In the genomic region with DNA sequence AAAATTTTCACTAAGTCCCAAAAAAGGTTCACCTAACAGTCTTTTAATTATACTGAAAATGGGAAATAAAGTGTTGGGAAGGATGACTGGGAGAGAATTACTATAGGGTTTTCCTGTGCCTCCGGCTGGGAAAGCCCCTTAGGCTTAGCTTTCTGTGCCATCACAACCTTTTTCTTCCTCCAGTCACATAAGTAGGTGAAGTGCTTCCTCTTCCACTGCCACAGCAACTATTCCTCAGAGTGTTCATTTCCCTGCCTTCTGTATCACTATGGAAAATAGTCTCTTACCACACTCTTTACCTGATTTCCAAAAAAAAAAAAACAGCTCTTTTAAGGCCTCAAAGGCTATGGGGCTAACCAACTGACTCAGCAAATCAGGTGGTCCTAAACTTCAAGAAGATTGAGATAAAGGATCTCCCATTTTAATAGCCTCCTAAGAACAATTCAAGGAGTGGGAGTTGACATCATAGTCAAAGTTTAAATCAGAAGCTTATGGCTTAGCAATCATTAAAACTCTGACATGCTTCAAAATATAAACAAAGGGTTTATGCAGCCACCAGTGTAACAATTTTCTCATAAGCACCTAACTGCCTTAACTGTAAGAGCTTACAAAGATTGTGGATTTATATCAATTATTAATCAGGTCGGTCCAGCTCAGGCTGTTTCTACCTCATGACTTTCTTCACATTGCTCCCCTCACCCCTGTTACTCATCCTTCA, we compare ENCODE assay signal across 15 cellular contexts.
DNase-seq lines count a peak whose midpoint lies in the region; ATAC-seq, FAIRE-seq and TF ChIP-seq lines count a peak whose summit lies in the region.
"Had no signal": no experiment of that assay in that cellular context is flagged by ENCODE, and none has a peak within 500 bp of the region (broad histone marks: within the 10 kb centered on the region; RNA-seq: fewer than 3 reads in every experiment).

No MANE protein-coding gene starts in this region.

- H3K4me1 ChIP-seq in astrocyte (ENCODE audit: insufficient read depth, low read length), result peaks cover 19% of the 10 kb centered on the region

- H3K27me3 ChIP-seq in astrocyte (ENCODE audit: insufficient read depth, low read length) (no peaks in the 10 kb centered on the region), kidney epithelial cell (ENCODE audit: control insufficient read depth, insufficient read depth, low read length) (no peaks in the 10 kb centered on the region)

- DNase-seq in AG10803 (ENCODE audit: low read depth) (peak; percentile 25), HT1080 (ENCODE audit: low read depth) (peak; percentile 77), astrocyte (ENCODE audit: low read depth) (peak; percentile 59), kidney epithelial cell (ENCODE audit: low read depth) (peak; percentile 83), hippocampal formation (lab: John Stamatoyannopoulos, UW) (no peak), occipital lobe (lab: John Stamatoyannopoulos, UW) (no peak)
- DNase-seq: DMS53; NCI-H187; SIG-M5; stimulated activated CD4-positive, alpha-beta T cell treated with anti-CD3 and anti-CD28 coated beads, Interleukin-4, amount 100 ng/mL, for 4 hours; stimulated activated naive CD4-positive, alpha-beta T cell treated with Interleukin-2 at 50 U/mL for 16 hours had no signal

- H3K9ac ChIP-seq in astrocyte (ENCODE audit: low read length), result peak overlapping the region; percentile 24

- ATAC-seq in HG02571 (IDR thresholded peaks at IDR 0.05; ENCODE audit: unreplicated experiment), result no peak
- ATAC-seq in HG02798 (IDR thresholded peaks at IDR 0.05; ENCODE audit: poor library complexity, unreplicated experiment), result no peak

- no peaks in the 10 kb centered on the region for H3K9me3 Mint-ChIP-seq in astrocyte (ENCODE audit: unreplicated experiment)

- peaks cover 16% of the 10 kb centered on the region for H3K4me1 Mint-ChIP-seq in astrocyte (ENCODE audit: low read depth, unreplicated experiment)

- H2AFZ ChIP-seq in astrocyte (ENCODE audit: low read depth, low read length), result no peak overlapping the region

- no peaks in the 10 kb centered on the region for H3K36me3 Mint-ChIP-seq in astrocyte (ENCODE audit: low read depth, unreplicated experiment)

- H3K4me3 Mint-ChIP-seq in astrocyte (ENCODE audit: unreplicated experiment), result no peak overlapping the region
- H3K4me3 Mint-ChIP-seq: B cell had no signal

- H3K4me3 ChIP-seq in AG10803 (ENCODE audit: low read length) (no peak overlapping the region), astrocyte (ENCODE audit: insufficient read depth, low read depth, low read length) (no peak overlapping the region), kidney epithelial cell (ENCODE audit: low read depth, low read length) (no peak overlapping the region)
- H3K4me3 ChIP-seq: coronary artery had no signal

- H3K27ac Mint-ChIP-seq in astrocyte (ENCODE audit: unreplicated experiment), result peak overlapping the region; percentile 36
- H3K27ac Mint-ChIP-seq: B cell had no signal

- no peaks in the 10 kb centered on the region for H3K9me3 ChIP-seq in astrocyte (ENCODE audit: insufficient read depth, low read depth, low read length)

- H3K4me2 ChIP-seq in astrocyte (ENCODE audit: low read length), result peak overlapping the region; percentile 50

- TF ChIP-seq CTCF in AG10803 (conservative IDR thresholded peaks at IDR 0.05; ENCODE audit: low read length), result no peak
- no peak for TF ChIP-seq CTCF in astrocyte (IDR thresholded peaks at IDR 0.05; ENCODE audit: insufficient read depth, low read depth, low read length)
- no peak for TF ChIP-seq CTCF in kidney epithelial cell (IDR thresholded peaks at IDR 0.05; ENCODE audit: insufficient read depth, low read length, poor library complexity, severe bottlenecking)

- H3K27ac ChIP-seq in astrocyte (ENCODE audit: low read depth, low read length), result peak overlapping the region; percentile 57
- H3K27ac ChIP-seq: coronary artery had no signal

- H3K79me2 ChIP-seq in astrocyte (ENCODE audit: insufficient read depth, low read length), result no peaks in the 10 kb centered on the region

- H3K36me3 ChIP-seq in astrocyte (ENCODE audit: insufficient read depth, low read length) (no peaks in the 10 kb centered on the region), kidney epithelial cell (ENCODE audit: control insufficient read depth, insufficient read depth, low read length) (no peaks in the 10 kb centered on the region)

- no peaks in the 10 kb centered on the region for H4K20me1 ChIP-seq in astrocyte (ENCODE audit: insufficient read depth, low read length)

- peak; percentile 29 for FAIRE-seq in astrocyte (lab: Jason Lieb, UNC)

- H3K27me3 Mint-ChIP-seq in astrocyte (ENCODE audit: low read depth, unreplicated experiment), result no peaks in the 10 kb centered on the region
- H3K27me3 Mint-ChIP-seq: B cell had no signal

Comparison
In these comparisons a context has a peak if more than half of its experiments do, and no peak if none do; other contexts are left out.
1. DNase-seq: peak in AG10803 (single experiment), HT1080 (single experiment), astrocyte (single experiment) and kidney epithelial cell (single experiment); none in hippocampal formation (0 of 2) and occipital lobe (single experiment).